Comparison of ENCODE assay signal across 14 cellular contexts in genomic region chr3:114299925-114300624, GRCh38. TPM values are rescaled to one million over a fixed set of nuclear protein-coding genes. Genes with fewer than 3 reads are reported as not detected.
DNase-seq lines count a peak whose midpoint lies in the region; ATAC-seq and TF ChIP-seq lines count a peak whose summit lies in the region.
"Had no signal": no experiment of that assay in that cellular context is flagged by ENCODE, and none has a peak within 500 bp of the region (broad histone marks: within the 10 kb centered on the region; RNA-seq: fewer than 3 reads in every experiment).

No MANE protein-coding gene starts in this region.

- H3K9me3 Mint-ChIP-seq in activated T-cell treated with anti-CD3 and anti-CD28 coated beads, Interleukin-2, amount 50 U/mL, for 72 hours = no peaks in the 10 kb centered on the region
- no peaks in the 10 kb centered on the region for H3K9me3 Mint-ChIP-seq in stimulated activated naive B cell treated with anti-CD40 and anti-IgM and Interleukin-4, amounts not matched to agents 10 μg/mL and 1 μg/mL and 100 μg/mL, for 72 hours
- H3K9me3 Mint-ChIP-seq: activated naive CD8-positive, alpha-beta T cell treated with anti-CD3 and anti-CD28 coated beads, Interleukin-2, amount 10 ng/mL, durations not matched to agents 7 days and 5 days; nephron had no signal

- peaks cover 7% of the 10 kb centered on the region; the same call in 1 of the 2 replicates for H3K27me3 ChIP-seq in OCI-LY3 (ENCODE audit: low read depth, low read length)
- H3K27me3 ChIP-seq: breast epithelium had no signal

- H3K4me1 Mint-ChIP-seq in activated T-cell treated with anti-CD3 and anti-CD28 coated beads, Interleukin-2, amount 50 U/mL, for 72 hours (ENCODE audit: low read depth) = peaks cover 34% of the 10 kb centered on the region
- peaks cover 28 to 39% of the 10 kb centered on the region in 2 donors for H3K4me1 Mint-ChIP-seq in stimulated activated naive B cell treated with anti-CD40 and anti-IgM and Interleukin-4, amounts not matched to agents 10 μg/mL and 1 μg/mL and 100 μg/mL, for 72 hours
- H3K4me1 Mint-ChIP-seq: nephron had no signal

- peak overlapping the region; percentile 76 for H3K27ac ChIP-seq in OCI-LY3 (ENCODE audit: low read length)
- H3K27ac ChIP-seq: breast epithelium had no signal

- peak overlapping the region; percentile 86 for H3K4me2 ChIP-seq in OCI-LY3 (ENCODE audit: low read length)

- no peak for DNase-seq in activated T-cell treated with anti-CD3 and anti-CD28 coated beads, Interleukin-2, amount 50 U/mL, for 72 hours
- no peak for DNase-seq in activated T-cell treated with anti-CD3 and anti-CD28 coated beads, Interleukin-2, amount 50 U/mL, for 48 hours
- no peak for DNase-seq in stimulated activated naive B cell treated with anti-CD40 and anti-IgM and Interleukin-4, amounts not matched to agents 10 μg/mL and 1 μg/mL and 100 μg/mL, for 72 hours
- DNase-seq in stimulated activated CD8-positive, alpha-beta memory T cell treated with anti-CD3 and anti-CD28 coated beads, Interleukin-4, amount 100 ng/mL, for 48 hours = no peak
- no peak for DNase-seq in HPDE6-E6E7 (ENCODE audit: extremely low spot score)
- no peak for DNase-seq in cortex of kidney (lab: John Stamatoyannopoulos, UW)
- DNase-seq: activated naive CD8-positive, alpha-beta T cell treated with anti-CD3 and anti-CD28 coated beads, Interleukin-2, amount 10 ng/mL, durations not matched to agents 7 days and 5 days had no signal

- peak overlapping the region; percentile 67 for H3K4me3 ChIP-seq in OCI-LY3 (ENCODE audit: low read length)
- H3K4me3 ChIP-seq: breast epithelium had no signal

- no peak for ATAC-seq in activated T-cell treated with anti-CD3 and anti-CD28 coated beads, Interleukin-2, amount 50 U/mL, for 72 hours (replicated peaks in 1 of 2)
- peak; percentile 67 for ATAC-seq in GM21576 (IDR thresholded peaks at IDR 0.05; ENCODE audit: unreplicated experiment)
- peak; percentile 76 to 85 for ATAC-seq in stimulated activated naive B cell treated with anti-CD40 and anti-IgM and Interleukin-4, amounts not matched to agents 10 μg/mL and 1 μg/mL and 100 μg/mL, for 72 hours (replicated peaks)

- no peak for TF ChIP-seq CTCF in OCI-LY3 (IDR thresholded peaks at IDR 0.05; ENCODE audit: low read depth, low read length)

- no peaks in the 10 kb centered on the region for H3K79me2 ChIP-seq in OCI-LY3 (ENCODE audit: low read length)

- H2AFZ ChIP-seq in OCI-LY3 (ENCODE audit: low read depth, low read length) = peak overlapping the region; percentile 87

- peaks cover 35% of the 10 kb centered on the region for H3K4me1 ChIP-seq in OCI-LY3 (ENCODE audit: low read length)
- H3K4me1 ChIP-seq: breast epithelium had no signal

- H3K36me3 ChIP-seq in OCI-LY3 (replicated peaks; ENCODE audit: low read depth, low read length) = no peaks in the 10 kb centered on the region
- H3K36me3 ChIP-seq: breast epithelium had no signal

- peaks cover 8 to 12% of the 10 kb centered on the region in 2 donors for H3K36me3 Mint-ChIP-seq in activated T-cell treated with anti-CD3 and anti-CD28 coated beads, Interleukin-2, amount 50 U/mL, for 72 hours (ENCODE audit: insufficient read depth in 2 of 2)
- no peaks in the 10 kb centered on the region for H3K36me3 Mint-ChIP-seq in stimulated activated naive B cell treated with anti-CD40 and anti-IgM and Interleukin-4, amounts not matched to agents 10 μg/mL and 1 μg/mL and 100 μg/mL, for 72 hours
- H3K36me3 Mint-ChIP-seq: WTC11 had no signal

- peak overlapping the region; percentile 63 to 74 for H3K4me3 Mint-ChIP-seq in activated T-cell treated with anti-CD3 and anti-CD28 coated beads, Interleukin-2, amount 50 U/mL, for 72 hours
- peak overlapping the region in 1 of 2 donors; percentile 5 for H3K4me3 Mint-ChIP-seq in stimulated activated naive B cell treated with anti-CD40 and anti-IgM and Interleukin-4, amounts not matched to agents 10 μg/mL and 1 μg/mL and 100 μg/mL, for 72 hours
- H3K4me3 Mint-ChIP-seq: activated naive CD8-positive, alpha-beta T cell treated with anti-CD3 and anti-CD28 coated beads, Interleukin-2, amount 10 ng/mL, durations not matched to agents 7 days and 5 days; nephron; WTC11 had no signal

- peak overlapping the region; percentile 88 for H3K27ac Mint-ChIP-seq in activated T-cell treated with anti-CD3 and anti-CD28 coated beads, Interleukin-2, amount 50 U/mL, for 72 hours
- H3K27ac Mint-ChIP-seq in stimulated activated naive B cell treated with anti-CD40 and anti-IgM and Interleukin-4, amounts not matched to agents 10 μg/mL and 1 μg/mL and 100 μg/mL, for 72 hours = no peak overlapping the region
- H3K27ac Mint-ChIP-seq: nephron, WTC11 had no signal

- peak overlapping the region; percentile 47 for H3K9ac ChIP-seq in OCI-LY3 (ENCODE audit: low read length)

- no peaks in the 10 kb centered on the region for H4K20me1 ChIP-seq in OCI-LY3 (ENCODE audit: insufficient read depth, low read length)

- H3K9me3 ChIP-seq in OCI-LY3 (ENCODE audit: insufficient read depth, low read length) = no peaks in the 10 kb centered on the region
- H3K9me3 ChIP-seq: breast epithelium had no signal

- peaks cover 1% of the 10 kb centered on the region for H3K27me3 Mint-ChIP-seq in activated T-cell treated with anti-CD3 and anti-CD28 coated beads, Interleukin-2, amount 50 U/mL, for 72 hours (ENCODE audit: low read depth)
- H3K27me3 Mint-ChIP-seq in stimulated activated naive B cell treated with anti-CD40 and anti-IgM and Interleukin-4, amounts not matched to agents 10 μg/mL and 1 μg/mL and 100 μg/mL, for 72 hours = no peaks in the 10 kb centered on the region
- H3K27me3 Mint-ChIP-seq: activated naive CD8-positive, alpha-beta T cell treated with anti-CD3 and anti-CD28 coated beads, Interleukin-2, amount 10 ng/mL, durations not matched to agents 7 days and 5 days had no signal

RNA-seq across cellular contexts. Expression of gene TIGIT, which starts 6.2 kb away (rescaled TPM):
- total RNA-seq in activated T-cell treated with anti-CD3 and anti-CD28 coated beads, Interleukin-2, amount 50 U/mL, for 72 hours = 10 to 100 TPM; 77.2 to 80.2 TPM
- total RNA-seq: HT-29, lung microvascular endothelial cell had no signal

Comparison
In these comparisons a context has a peak if more than half of its experiments do, and no peak if none do; other contexts are left out.
1. ATAC-seq: peak in GM21576 (single experiment) and stimulated activated naive B cell treated with anti-CD40 and anti-IgM and Interleukin-4, amounts not matched to agents 10 μg/mL and 1 μg/mL and 100 μg/mL, for 72 hours (2 of 2); none in activated T-cell treated with anti-CD3 and anti-CD28 coated beads, Interleukin-2, amount 50 U/mL, for 72 hours (0 of 2).